In the genomic region with DNA sequence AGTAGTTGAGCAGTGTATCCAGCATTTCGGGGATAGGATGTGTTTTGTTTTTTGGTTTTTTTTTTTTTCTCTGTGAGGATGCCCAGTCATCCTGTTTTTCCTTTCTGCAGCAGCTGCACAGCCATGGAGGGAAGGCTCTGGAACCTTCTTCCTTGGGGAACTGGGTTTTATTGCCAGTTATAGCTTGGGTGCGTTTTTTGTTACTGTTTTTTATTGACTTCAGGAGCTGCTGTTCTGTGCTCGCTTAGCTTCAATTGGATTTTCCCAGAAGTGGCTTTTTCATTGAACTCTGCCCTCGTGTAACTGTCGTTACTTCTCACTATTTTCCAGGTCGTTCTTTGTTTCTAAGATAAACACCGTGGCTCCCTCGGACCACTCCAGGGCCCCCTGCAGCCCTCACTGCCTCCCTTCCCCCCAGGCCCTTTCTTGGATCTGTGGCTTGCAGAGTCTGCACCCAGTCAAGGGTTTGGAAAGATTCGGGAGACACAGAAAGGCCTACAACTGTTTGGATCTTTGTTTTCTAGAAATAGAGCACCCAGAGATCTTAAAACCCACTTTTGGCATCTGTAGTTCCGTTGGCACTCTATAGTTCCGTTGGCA, we compare ENCODE assay signal across 16 cellular contexts.
DNase-seq lines count a peak whose midpoint lies in the region; ATAC-seq and FAIRE-seq lines count a peak whose summit lies in the region.
"Had no signal": no experiment of that assay in that cellular context is flagged by ENCODE, and none has a peak within 500 bp of the region (broad histone marks: within the 10 kb centered on the region; RNA-seq: fewer than 3 reads in every experiment).

No MANE protein-coding gene starts in this region.

- POLR2A ChIA-PET in activated CD4-positive, alpha-beta memory T cell treated with anti-CD3 and anti-CD28 coated beads, Interleukin-2, amount 10 ng/mL, durations not matched to agents 7 days and 5 days (lab: Charles Lee) = interaction anchor here (1.6 kb wide), 1 partner anchor 10 kb away, joined by 4 read pairs; no protein-coding TSS in a partner anchor
- POLR2A ChIA-PET in activated CD4-positive, alpha-beta memory T cell treated with anti-CD3 and anti-CD28 coated beads for 36 hours (lab: Charles Lee) = no interaction called here

- WGBS in small intestine, 3 donors = 34 to 47% (median 46%) methylated on average over 11 of the region's 11 CpGs

- H3K4me3 ChIP-seq in small intestine (ENCODE audit: low read depth in 1 of 2, low read length in 2 of 2) = no peak overlapping the region
- H3K4me3 ChIP-seq: A549, breast epithelium, spleen had no signal

- FAIRE-seq in small intestine (lab: Jason Lieb, UNC) = no peak

- H3K36me3 Mint-ChIP-seq in activated CD4-positive, alpha-beta memory T cell treated with anti-CD3 and anti-CD28 coated beads, Interleukin-2, amount 10 ng/mL, durations not matched to agents 7 days and 5 days (ENCODE audit: low read depth) = peaks cover 21% of the 10 kb centered on the region
- H3K36me3 Mint-ChIP-seq in activated CD4-positive, alpha-beta memory T cell treated with anti-CD3 and anti-CD28 coated beads for 36 hours = peaks cover 24% of the 10 kb centered on the region
- no peaks in the 10 kb centered on the region for H3K36me3 Mint-ChIP-seq in T-helper 17 cell (ENCODE audit: low read depth)
- H3K36me3 Mint-ChIP-seq in stimulated activated effector memory CD8-positive, alpha-beta T cell treated with anti-CD3 and anti-CD28 coated beads, Interleukin-12 subunit alpha, Interleukin-12 subunit beta, amount 100 ng/mL, for 72 hours = peaks cover 15% of the 10 kb centered on the region

- H3K4me3 Mint-ChIP-seq in activated CD4-positive, alpha-beta memory T cell treated with anti-CD3 and anti-CD28 coated beads, Interleukin-2, amount 10 ng/mL, durations not matched to agents 7 days and 5 days = no peak overlapping the region
- H3K4me3 Mint-ChIP-seq in activated CD4-positive, alpha-beta memory T cell treated with anti-CD3 and anti-CD28 coated beads for 36 hours = no peak overlapping the region
- H3K4me3 Mint-ChIP-seq in T-helper 17 cell = no peak overlapping the region
- H3K4me3 Mint-ChIP-seq in stimulated activated effector memory CD8-positive, alpha-beta T cell treated with anti-CD3 and anti-CD28 coated beads, Interleukin-12 subunit alpha, Interleukin-12 subunit beta, amount 100 ng/mL, for 72 hours = peak overlapping the region; percentile 55
- H3K4me3 Mint-ChIP-seq: CD14-positive monocyte had no signal

- no peak for DNase-seq in activated CD4-positive, alpha-beta memory T cell treated with anti-CD3 and anti-CD28 coated beads, Interleukin-2, amount 10 ng/mL, durations not matched to agents 7 days and 5 days
- DNase-seq in activated CD4-positive, alpha-beta memory T cell treated with anti-CD3 and anti-CD28 coated beads for 36 hours = no peak
- DNase-seq in T-helper 17 cell (no peak), islet precursor cell (peak; percentile 32), foreskin melanocyte (no peak), small intestine (no peak)
- no peak for DNase-seq in stimulated activated effector memory CD8-positive, alpha-beta T cell treated with anti-CD3 and anti-CD28 coated beads, Interleukin-12 subunit alpha, Interleukin-12 subunit beta, amount 100 ng/mL, for 72 hours (ENCODE audit: low spot score in 2 of 2)
- DNase-seq: activated naive CD4-positive, alpha-beta T cell treated with anti-CD3 and anti-CD28 coated beads, Interleukin-2, amount 50 U/mL, for 16 hours; effector CD4-positive, alpha-beta T cell; spleen had no signal

- intact Hi-C loops in activated CD4-positive, alpha-beta memory T cell treated with anti-CD3 and anti-CD28 coated beads for 36 hours (cut with micrococcal nuclease) = loop anchor here (2.0 kb wide), 1 partner anchor 192 kb away; no protein-coding TSS in a partner anchor

- no peaks in the 10 kb centered on the region for H3K36me3 ChIP-seq in small intestine (ENCODE audit: control insufficient read depth in 2 of 2, insufficient read depth in 2 of 2, low read length in 2 of 2)
- H3K36me3 ChIP-seq: breast epithelium, spleen had no signal

- peaks cover 2 to 4% of the 10 kb centered on the region in 2 donors for H3K4me1 ChIP-seq in small intestine (ENCODE audit: control insufficient read depth in 2 of 2, insufficient read depth in 1 of 2, low read depth in 1 of 2, low read length in 1 of 2)
- H3K4me1 ChIP-seq: breast epithelium, parathyroid adenoma had no signal

- H3K9me3 ChIP-seq in T-helper 17 cell (ENCODE audit: control insufficient read depth, low read length, poor library complexity, severe bottlenecking) = no peaks in the 10 kb centered on the region
- H3K9me3 ChIP-seq in small intestine (ENCODE audit: control insufficient read depth, low read depth) = no peaks in the 10 kb centered on the region
- H3K9me3 ChIP-seq: A549, breast epithelium had no signal

- no peak overlapping the region for H3K27ac ChIP-seq in small intestine (ENCODE audit: low read depth in 1 of 2, low read length in 1 of 2)
- H3K27ac ChIP-seq: breast epithelium, parathyroid adenoma, VCaP had no signal

- H3K27me3 ChIP-seq in small intestine (ENCODE audit: control insufficient read depth in 2 of 2, insufficient read depth in 2 of 2, low read length in 2 of 2) = no peaks in the 10 kb centered on the region
- H3K27me3 ChIP-seq: breast epithelium, spleen had no signal

- CTCF ChIA-PET in activated CD4-positive, alpha-beta memory T cell treated with anti-CD3 and anti-CD28 coated beads, Interleukin-2, amount 10 ng/mL, durations not matched to agents 7 days and 5 days (lab: Charles Lee) = interaction anchor here (0.9 to 2.2 kb wide), 4 partner anchors 10 to 191 kb away, joined by 3 to 13 read pairs (median 5); no protein-coding TSS in a partner anchor
- CTCF ChIA-PET in activated CD4-positive, alpha-beta memory T cell treated with anti-CD3 and anti-CD28 coated beads for 36 hours (lab: Charles Lee) = interaction anchor here (0.6 to 1.8 kb wide), 6 partner anchors 8 to 195 kb away, joined by 3 to 5 read pairs (median 3); no protein-coding TSS in a partner anchor

- ATAC-seq in T-helper 17 cell (no peak), esophagus mucosa (no peak)
- no peak for ATAC-seq in stimulated activated effector memory CD8-positive, alpha-beta T cell treated with anti-CD3 and anti-CD28 coated beads, Interleukin-12 subunit alpha, Interleukin-12 subunit beta, amount 100 ng/mL, for 72 hours

- peaks cover 58% of the 10 kb centered on the region for H3K4me1 Mint-ChIP-seq in activated CD4-positive, alpha-beta memory T cell treated with anti-CD3 and anti-CD28 coated beads, Interleukin-2, amount 10 ng/mL, durations not matched to agents 7 days and 5 days
- peaks cover 23% of the 10 kb centered on the region for H3K4me1 Mint-ChIP-seq in activated CD4-positive, alpha-beta memory T cell treated with anti-CD3 and anti-CD28 coated beads for 36 hours (ENCODE audit: low read depth)
- H3K4me1 Mint-ChIP-seq in T-helper 17 cell = peaks cover 20% of the 10 kb centered on the region
- peaks cover 56% of the 10 kb centered on the region for H3K4me1 Mint-ChIP-seq in stimulated activated effector memory CD8-positive, alpha-beta T cell treated with anti-CD3 and anti-CD28 coated beads, Interleukin-12 subunit alpha, Interleukin-12 subunit beta, amount 100 ng/mL, for 72 hours
- H3K4me1 Mint-ChIP-seq: CD14-positive monocyte had no signal

- H3K27ac Mint-ChIP-seq in activated CD4-positive, alpha-beta memory T cell treated with anti-CD3 and anti-CD28 coated beads, Interleukin-2, amount 10 ng/mL, durations not matched to agents 7 days and 5 days = peak overlapping the region; percentile 82
- H3K27ac Mint-ChIP-seq in activated CD4-positive, alpha-beta memory T cell treated with anti-CD3 and anti-CD28 coated beads for 36 hours = no peak overlapping the region
- peak overlapping the region; percentile 78 for H3K27ac Mint-ChIP-seq in T-helper 17 cell
- peak overlapping the region; percentile 99 for H3K27ac Mint-ChIP-seq in stimulated activated effector memory CD8-positive, alpha-beta T cell treated with anti-CD3 and anti-CD28 coated beads, Interleukin-12 subunit alpha, Interleukin-12 subunit beta, amount 100 ng/mL, for 72 hours
- H3K27ac Mint-ChIP-seq: CD14-positive monocyte had no signal

- H3K9me3 Mint-ChIP-seq in activated CD4-positive, alpha-beta memory T cell treated with anti-CD3 and anti-CD28 coated beads, Interleukin-2, amount 10 ng/mL, durations not matched to agents 7 days and 5 days = no peaks in the 10 kb centered on the region
- H3K9me3 Mint-ChIP-seq in activated CD4-positive, alpha-beta memory T cell treated with anti-CD3 and anti-CD28 coated beads for 36 hours = no peaks in the 10 kb centered on the region
- no peaks in the 10 kb centered on the region for H3K9me3 Mint-ChIP-seq in stimulated activated effector memory CD8-positive, alpha-beta T cell treated with anti-CD3 and anti-CD28 coated beads, Interleukin-12 subunit alpha, Interleukin-12 subunit beta, amount 100 ng/mL, for 72 hours

- H3K27me3 Mint-ChIP-seq in activated CD4-positive, alpha-beta memory T cell treated with anti-CD3 and anti-CD28 coated beads, Interleukin-2, amount 10 ng/mL, durations not matched to agents 7 days and 5 days = no peaks in the 10 kb centered on the region
- H3K27me3 Mint-ChIP-seq in activated CD4-positive, alpha-beta memory T cell treated with anti-CD3 and anti-CD28 coated beads for 36 hours = no peaks in the 10 kb centered on the region
- H3K27me3 Mint-ChIP-seq in T-helper 17 cell = no peaks in the 10 kb centered on the region
